In the genomic region with DNA sequence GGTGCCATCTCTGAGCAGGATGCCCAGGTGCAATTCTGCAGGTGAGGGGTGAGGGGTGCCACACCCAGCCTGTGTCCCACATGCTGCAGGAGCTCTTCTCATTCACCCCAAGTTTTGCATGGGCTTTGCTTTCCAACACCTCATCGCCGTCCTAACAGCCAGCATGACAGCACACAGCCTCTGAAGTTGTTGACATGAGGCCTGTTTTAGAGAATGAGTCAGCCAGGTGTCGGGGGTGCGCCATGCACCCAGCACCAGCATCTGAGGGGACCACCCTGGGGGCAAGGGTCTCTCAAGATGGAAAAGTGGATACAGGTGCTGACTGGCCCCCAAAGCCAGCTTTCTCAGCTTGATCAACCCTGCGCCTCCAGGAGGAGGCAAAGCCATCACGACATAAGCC, we compare ENCODE assay signal across 34 cellular contexts.
"Had no signal": no experiment of that assay in that cellular context is flagged by ENCODE, and none has a peak within 500 bp of the region (broad histone marks: within the 10 kb centered on the region; RNA-seq: fewer than 3 reads in every experiment).

No MANE protein-coding gene starts in this region.

- ATAC-seq: activated CD8-positive, alpha-beta T cell treated with anti-CD3 and anti-CD28 coated beads for 36 hours; activated naive CD4-positive, alpha-beta T cell treated with anti-CD3 and anti-CD28 coated beads, Interleukin-2, amount 50 U/mL, for 72 hours; activated T-cell treated with anti-CD3 and anti-CD28 coated beads, Interleukin-2, amount 50 U/mL, for 4 hours; activated T-cell treated with anti-CD3 and anti-CD28 coated beads, Interleukin-2, amount 50 U/mL, for 72 hours; activated T-helper 17 cell treated with anti-CD3 and anti-CD28 coated beads, Interleukin-2, amount 50 U/mL, for 72 hours; body of pancreas had no signal

- H3K27me3 ChIP-seq: adrenal gland, body of pancreas, brain microvascular endothelial cell, breast epithelium had no signal

- H3K9me3 ChIP-seq: adrenal gland, body of pancreas, breast epithelium had no signal

- H3K27ac ChIP-seq: adrenal gland, body of pancreas, brain microvascular endothelial cell, breast epithelium, VCaP had no signal

- H3K4me1 ChIP-seq: adrenal gland, body of pancreas, breast epithelium had no signal

- FAIRE-seq: astrocyte, TTC549 had no signal

- H3K4me3 ChIP-seq: adrenal gland, body of pancreas, breast epithelium had no signal

- DNase-seq: activated B cell treated with CpG ODN at 0.5 μM for 24 hours; activated CD4-positive, alpha-beta memory T cell treated with anti-CD3 and anti-CD28 coated beads for 36 hours; activated CD4-positive, alpha-beta T cell treated with anti-CD3 and anti-CD28 coated beads for 4 hours; activated CD4-positive, alpha-beta T cell treated with anti-CD3 and anti-CD28 coated beads, Interleukin-2, amount 10 ng/mL, durations not matched to agents 24 days and 14 days; activated CD4-positive, alpha-beta T cell treated with anti-CD3 and anti-CD28 coated beads, Interleukin-2, amount 50 U/mL, for 1 hour; activated CD4-positive, alpha-beta T cell treated with anti-CD3 and anti-CD28 coated beads, Interleukin-2, amount 50 U/mL, for 4 hours; activated CD4-positive, CD25-positive, alpha-beta regulatory T cell treated with anti-CD3 and anti-CD28 coated beads, Interleukin-2, amount 50 U/mL, for 72 hours; activated CD8-positive, alpha-beta memory T cell treated with anti-CD3 and anti-CD28 coated beads, Interleukin-2, amount 50 U/mL, for 4 hours; activated CD8-positive, alpha-beta T cell treated with anti-CD3 and anti-CD28 coated beads for 36 hours; activated effector memory CD4-positive, alpha-beta T cell treated with anti-CD3 and anti-CD28 coated beads, Interleukin-2, amount 50 U/mL, for 16 hours; activated gamma-delta T cell treated with Interleukin-2 at 50 U/mL for 16 hours; activated naive CD4-positive, alpha-beta T cell; activated naive CD4-positive, alpha-beta T cell treated with anti-CD3 and anti-CD28 coated beads for 36 hours; activated naive CD4-positive, alpha-beta T cell treated with anti-CD3 and anti-CD28 coated beads, Interleukin-2, amount 50 U/mL, for 16 hours; activated naive CD8-positive, alpha-beta T cell treated with anti-CD3 and anti-CD28 coated beads for 36 hours; activated T-cell treated with anti-CD3 and anti-CD28 coated beads for 4 hours; activated T-cell treated with anti-CD3 and anti-CD28 coated beads, Interleukin-2, amount 50 U/mL, for 1 hour; activated T-cell treated with anti-CD3 and anti-CD28 coated beads, Interleukin-2, amount 50 U/mL, for 4 hours; activated T-cell treated with anti-CD3 and anti-CD28 coated beads, Interleukin-2, amount 50 U/mL, for 72 hours; adrenal gland; amniotic stem cell; body of pancreas; brain microvascular endothelial cell; caudate nucleus; cerebellar nuclear complex; T-helper 1 cell; T-helper 2 cell; T-helper 9 cell had no signal

- H3K36me3 ChIP-seq: adrenal gland, brain microvascular endothelial cell, breast epithelium had no signal
